In the genomic region with DNA sequence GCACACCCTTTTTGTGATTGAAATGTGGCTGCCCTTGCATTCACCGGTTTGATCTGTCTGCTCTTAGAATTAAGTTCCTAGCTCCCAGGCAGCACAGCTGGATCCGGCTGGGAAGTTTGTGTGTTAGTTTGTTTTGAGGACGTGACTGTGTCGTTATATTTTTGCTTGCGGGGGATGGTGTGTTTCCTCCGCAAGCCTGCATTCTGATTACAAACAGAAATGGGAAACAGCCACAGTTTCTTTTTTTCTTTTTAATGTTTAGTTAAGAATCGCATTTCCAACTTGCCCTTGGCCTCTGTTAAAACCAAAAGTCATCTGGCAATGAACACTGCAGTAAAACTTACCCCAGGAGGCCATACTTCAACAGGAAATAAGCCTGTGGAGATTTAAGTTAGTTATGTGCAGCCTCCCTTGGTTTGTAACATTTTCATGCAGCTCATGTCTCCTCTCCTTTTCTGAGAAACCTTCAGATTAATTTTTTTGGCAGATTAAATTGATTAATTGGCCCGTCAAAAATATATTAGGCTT, we compare ENCODE assay signal across 8 cellular contexts. TPM values are rescaled to one million over a fixed set of nuclear protein-coding genes. Genes with fewer than 3 reads are reported as not detected.
DNase-seq lines count a peak whose midpoint lies in the region; ATAC-seq and TF ChIP-seq lines count a peak whose summit lies in the region.

No MANE protein-coding gene starts in this region.

- peaks cover 9% of the 10 kb centered on the region for H3K27me3 Mint-ChIP-seq in activated CD8-positive, alpha-beta T cell treated with anti-CD3 and anti-CD28 coated beads, Interleukin-2, amount 10 ng/mL, durations not matched to agents 7 days and 5 days (ENCODE audit: low read depth)

- no peaks in the 10 kb centered on the region for H3K9me3 Mint-ChIP-seq in activated CD8-positive, alpha-beta T cell treated with anti-CD3 and anti-CD28 coated beads, Interleukin-2, amount 10 ng/mL, durations not matched to agents 7 days and 5 days (ENCODE audit: insufficient read depth)

- no peaks in the 10 kb centered on the region for H3K27me3 ChIP-seq in GM06990 (replicated peaks; ENCODE audit: control insufficient read depth, insufficient read depth, low read length)
- H3K27me3 ChIP-seq in left ventricle myocardium inferior (ENCODE audit: low read depth) = no peaks in the 10 kb centered on the region

- peaks cover 43% of the 10 kb centered on the region for H3K4me1 Mint-ChIP-seq in activated CD8-positive, alpha-beta T cell treated with anti-CD3 and anti-CD28 coated beads, Interleukin-2, amount 10 ng/mL, durations not matched to agents 7 days and 5 days (ENCODE audit: low read depth)

- H3K27ac Mint-ChIP-seq in activated CD8-positive, alpha-beta T cell treated with anti-CD3 and anti-CD28 coated beads, Interleukin-2, amount 10 ng/mL, durations not matched to agents 7 days and 5 days = peak overlapping the region; percentile 95

- TF ChIP-seq CTCF in GM06990 (IDR thresholded peaks at IDR 0.05; ENCODE audit: insufficient read depth, low read length, poor library complexity, severe bottlenecking) = no peak
- TF ChIP-seq CTCF in left ventricle myocardium inferior (IDR thresholded peaks at IDR 0.05; ENCODE audit: borderline replicate concordance) = no peak

- peaks cover 51% of the 10 kb centered on the region for H3K4me1 ChIP-seq in left ventricle myocardium inferior

- peak overlapping the region; percentile 85 for H3K4me3 ChIP-seq in GM06990 (replicated peaks; ENCODE audit: low read depth, low read length)
- H3K4me3 ChIP-seq in left ventricle myocardium inferior = peak overlapping the region; percentile 91

- CTCF ChIA-PET in activated CD8-positive, alpha-beta T cell treated with anti-CD3 and anti-CD28 coated beads, Interleukin-2, amount 10 ng/mL, durations not matched to agents 7 days and 5 days (lab: Charles Lee) = interaction anchor here (0.7 to 2.4 kb wide), 6 partner anchors 15 to 181 kb away, joined by 3 to 12 read pairs (median 3); no protein-coding TSS in a partner anchor

- ATAC-seq in HG03457 (IDR thresholded peaks at IDR 0.05; ENCODE audit: unreplicated experiment) (peak; percentile 20), HG02970 (IDR thresholded peaks at IDR 0.05; ENCODE audit: low FRiP score, unreplicated experiment) (no peak)
- ATAC-seq in activated CD8-positive, alpha-beta T cell treated with anti-CD3 and anti-CD28 coated beads, Interleukin-2, amount 10 ng/mL, durations not matched to agents 7 days and 5 days = no peak

- no peaks in the 10 kb centered on the region for H3K36me3 ChIP-seq in GM06990 (ENCODE audit: control insufficient read depth, insufficient read depth, low read length)
- no peaks in the 10 kb centered on the region for H3K36me3 ChIP-seq in left ventricle myocardium inferior

- H3K36me3 Mint-ChIP-seq in activated CD8-positive, alpha-beta T cell treated with anti-CD3 and anti-CD28 coated beads, Interleukin-2, amount 10 ng/mL, durations not matched to agents 7 days and 5 days (ENCODE audit: low read depth) = peaks cover 8% of the 10 kb centered on the region

- peak overlapping the region; percentile 95 for H3K27ac ChIP-seq in left ventricle myocardium inferior (replicated peaks)

- H3K9me3 ChIP-seq in left ventricle myocardium inferior (replicated peaks) = no peaks in the 10 kb centered on the region

- DNase-seq in GM06990 (ENCODE audit: extremely low read depth, insufficient read length) = peak; percentile 13
- DNase-seq in activated CD8-positive, alpha-beta T cell treated with anti-CD3 and anti-CD28 coated beads, Interleukin-2, amount 10 ng/mL, durations not matched to agents 7 days and 5 days = no peak
- no peak for DNase-seq in left ventricle myocardium inferior
- peak; percentile 39 for DNase-seq in putamen (ENCODE audit: low spot score)
- no peak for DNase-seq in NCI-H2227 (lab: John Stamatoyannopoulos, UW; ENCODE audit: unreplicated experiment)
- DNase-seq in NCI-H524 treated with DMSO at 0.1 percent for 48 hours (lab: John Stamatoyannopoulos, UW) = no peak

- intact Hi-C loops in left ventricle myocardium inferior (cut with micrococcal nuclease) = no loop called here

- POLR2A ChIA-PET in activated CD8-positive, alpha-beta T cell treated with anti-CD3 and anti-CD28 coated beads, Interleukin-2, amount 10 ng/mL, durations not matched to agents 7 days and 5 days (lab: Charles Lee) = interaction anchor here (0.6 to 3.2 kb wide), 3 partner anchors 10 to 129 kb away, joined by 3 to 17 read pairs (median 3); no protein-coding TSS in a partner anchor

- peak overlapping the region; percentile 98 for H3K4me3 Mint-ChIP-seq in activated CD8-positive, alpha-beta T cell treated with anti-CD3 and anti-CD28 coated beads, Interleukin-2, amount 10 ng/mL, durations not matched to agents 7 days and 5 days

RNA-seq across cellular contexts. Expression of a gene that starts 0.9 kb away (rescaled TPM):
- total RNA-seq in activated CD8-positive, alpha-beta T cell treated with anti-CD3 and anti-CD28 coated beads, Interleukin-2, amount 10 ng/mL, durations not matched to agents 7 days and 5 days = 10 to 100 TPM; 73.8 to 74.1 TPM
- 30.9 TPM for total RNA-seq in left ventricle myocardium inferior

Comparison
In these comparisons a context has a peak if more than half of its experiments do, and no peak if none do; other contexts are left out.
1. DNase-seq: peak in GM06990 (single experiment) and putamen (single experiment); none in activated CD8-positive, alpha-beta T cell treated with anti-CD3 and anti-CD28 coated beads, Interleukin-2, amount 10 ng/mL, durations not matched to agents 7 days and 5 days (single experiment), left ventricle myocardium inferior (single experiment), NCI-H2227 (single experiment) and NCI-H524 treated with DMSO at 0.1 percent for 48 hours (single experiment).